Comparison of ENCODE assay signal across 8 cellular contexts in genomic region chr1:170074250-170075157, GRCh38. TPM values are rescaled to one million over a fixed set of nuclear protein-coding genes. Genes with fewer than 3 reads are reported as not detected.
A peak's percentile ranks its signal among the peaks of the same experiment; 100 is the strongest.
DNase-seq lines count a peak whose midpoint lies in the region; ATAC-seq and TF ChIP-seq lines count a peak whose summit lies in the region.

Gene KIFAP3 (minus strand): TSS chr1:170074695. CDS start chr1:170074467, 228 bp downstream.

- 0 to 2% (median 1%) methylated on average over 11 to 39 of the region's 39 CpGs for WGBS in adrenal gland, 4 donors
- WGBS in heart left ventricle, 4 donors: 1% methylated on average over 34 to 39 of the region's 39 CpGs

- peak within 1 kb of the TSS; percentile 88 to 90 for H3K27ac Mint-ChIP-seq in T-cell

- H3K4me3 ChIP-seq in adrenal gland (peak within 1 kb of the TSS; percentile 60 to 83 (median 75)), heart left ventricle (peak within 1 kb of the TSS; percentile 40 to 83 (median 70)), upper lobe of right lung (peak within 1 kb of the TSS; percentile 80)

- POLR2A ChIA-PET in T-cell (lab: Charles Lee): interaction anchor here (0.6 to 1.0 kb wide), 3 partner anchors 11 to 185 kb away, joined by 3 to 6 read pairs (median 3); partner anchors contain the start of gene SCYL3 (in 1 of the 2)

- H3K9me3 Mint-ChIP-seq in T-cell: peaks cover 0 to 14% (median 6%) of the 10 kb centered on the region in 3 donors

- ATAC-seq in HG02798 (IDR thresholded peaks at IDR 0.05; ENCODE audit: poor library complexity, unreplicated experiment) (peak; percentile 99), T-cell (replicated peaks in 1 of 4) (peak; percentile 91 to 97 (median 95)), heart left ventricle (peak; percentile 99 to 100 (median 100)), upper lobe of right lung (peak; percentile 100)

- H3K27me3 ChIP-seq in adrenal gland (no peaks in the 10 kb centered on the region), heart left ventricle (no peaks in the 10 kb centered on the region), upper lobe of right lung (no peaks in the 10 kb centered on the region)

- DNase-seq in NCI-H1436 (lab: John Stamatoyannopoulos, UW) (peak; percentile 93), T-cell (peak; percentile 86 to 96 (median 93)), adrenal gland (peak; percentile 96 to 99 (median 99)), heart left ventricle (peak; percentile 97 to 99 (median 99)), posterior cingulate gyrus (peak; percentile 90 to 99 (median 94)), upper lobe of right lung (peak; percentile 99)

- TF ChIP-seq POLR2A in adrenal gland (IDR thresholded peaks at IDR 0.05) (peak; percentile 58 to 85), heart left ventricle (IDR thresholded peaks at IDR 0.05) (peak in 1 of 2 donors; percentile 75)

- peaks cover 51 to 60% (median 59%) of the 10 kb centered on the region in 3 donors for H3K4me1 Mint-ChIP-seq in T-cell

- CTCF ChIA-PET in T-cell (lab: Charles Lee): interaction anchor here (0.6 to 2.0 kb wide), 7 partner anchors 26 to 1239 kb away, joined by 3 to 7 read pairs (median 3); partner anchors contain the start of genes FMO4 (in 1 of the 2), GORAB (in 1 of the 2) and SCYL3 (in 1 of the 2)

- H3K27ac ChIP-seq in adrenal gland (peak within 1 kb of the TSS; percentile 53 to 85 (median 68)), heart left ventricle (peak within 1 kb of the TSS; percentile 58 to 92 (median 86)), upper lobe of right lung (peak within 1 kb of the TSS; percentile 80)

- intact Hi-C loops in adrenal gland (cut with DNase I): no loop called here
- intact Hi-C loops in heart left ventricle (cut with DNase I): loop anchor here in 4 of 10 donors (5.0 to 10.0 kb wide), 7 partner anchors 70 to 590 kb away; partner anchors contain the start of genes SCYL3 (in 3 of the 4), GORAB (in 2 of the 4), PRRX1 (in 2 of the 4) and NTMT2 (in 1 of the 4)
- intact Hi-C loops in posterior cingulate gyrus (cut with DNase I): loop anchor here (1.0 to 10.0 kb wide), 2 partner anchors 180 to 460 kb away; partner anchors contain the start of gene GORAB
- intact Hi-C loops in upper lobe of right lung (cut with DNase I): no loop called here

- H3K4me1 ChIP-seq in adrenal gland (replicated peaks in 1 of 2) (peaks cover 8 to 24% of the 10 kb centered on the region in 2 donors), heart left ventricle (peaks cover 0 to 32% (median 17%) of the 10 kb centered on the region in 12 donors), upper lobe of right lung (peaks cover 12% of the 10 kb centered on the region)

- H3K36me3 ChIP-seq in adrenal gland (replicated peaks in 1 of 2) (no peaks in the 10 kb centered on the region), heart left ventricle (peaks cover 0 to 9% (median 0%) of the 10 kb centered on the region in 9 donors), upper lobe of right lung (no peaks in the 10 kb centered on the region)

- H3K9me3 ChIP-seq in adrenal gland (replicated peaks in 1 of 3) (peaks cover 0 to 8% (median 0%) of the 10 kb centered on the region in 3 donors), heart left ventricle (peaks cover 0 to 48% (median 7%) of the 10 kb centered on the region in 12 donors), upper lobe of right lung (peaks cover 7% of the 10 kb centered on the region)

- peak within 1 kb of the TSS; percentile 86 to 96 (median 92) for H3K4me3 Mint-ChIP-seq in T-cell

- H3K27me3 Mint-ChIP-seq in T-cell: peaks cover 0 to 2% of the 10 kb centered on the region in 2 donors

- peaks cover 13% of the 10 kb centered on the region for H3K36me3 Mint-ChIP-seq in T-cell

- peak; percentile 39; the same call in 1 of the 2 replicates for TF ChIP-seq CTCF in GM12874 (IDR thresholded peaks at IDR 0.05; ENCODE audit: insufficient read depth, low read depth, low read length)
- TF ChIP-seq CTCF in adrenal gland (IDR thresholded peaks at IDR 0.05): peak; percentile 34 to 67 (median 59)
- TF ChIP-seq CTCF in heart left ventricle (IDR thresholded peaks at IDR 0.05): peak; percentile 47 to 76 (median 60)
- TF ChIP-seq CTCF in upper lobe of right lung (IDR thresholded peaks at IDR 0.05): peak; percentile 50

RNA-seq across cellular contexts. Expression of gene KIFAP3, which starts in this region (rescaled TPM):
- total RNA-seq in T-cell (10 to 100 TPM; 13.8 to 20.2 (median 16.6) TPM), adrenal gland (10 to 100 TPM; 27.6 to 36.5 (median 32.0) TPM), heart left ventricle (10 to 100 TPM; 31.0 to 75.0 (median 53.5) TPM), upper lobe of right lung (25.6 TPM)
- polyA plus RNA-seq in adrenal gland (10 to 100 TPM; 18.4 to 54.8 (median 24.5) TPM), heart left ventricle (10 to 100 TPM; 14.0 to 55.9 TPM)

Comparison
In these comparisons a context has a peak if more than half of its experiments do, and no peak if none do; other contexts are left out.
1. Peak in every context shown above with its lines: DNase-seq, ATAC-seq, H3K4me3 ChIP-seq and H3K27ac ChIP-seq.